2 cellular contexts compared by ENCODE assay signal in the genomic region with DNA sequence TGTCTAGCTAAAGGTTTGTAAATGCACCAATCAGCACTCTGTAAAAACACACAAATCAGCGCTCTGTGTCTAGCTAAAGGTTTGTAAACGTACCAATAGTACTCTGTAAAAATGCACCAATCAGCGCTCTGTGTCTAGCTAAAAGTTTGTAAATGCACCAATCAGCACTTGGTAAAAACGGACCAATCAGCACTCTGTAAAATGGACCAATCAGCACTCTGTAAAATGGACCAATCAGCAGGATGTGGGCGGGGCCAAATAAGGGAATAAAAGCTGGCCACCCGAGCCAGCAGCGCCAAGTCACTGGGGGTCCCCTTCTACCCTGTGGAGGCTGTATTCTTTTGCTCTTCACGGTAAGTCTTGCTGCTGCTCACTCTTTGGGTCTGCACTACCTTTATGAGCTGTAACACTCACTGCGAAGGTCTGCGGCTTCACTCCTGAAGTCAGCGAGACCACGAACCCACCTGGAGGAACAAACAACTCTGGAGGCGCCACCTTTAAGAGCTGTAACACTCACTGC.
TF ChIP-seq lines count a peak whose summit lies in the region.

No MANE protein-coding gene starts in this region.

TF ChIP-seq in A549, 52 proteins besides CTCF, POLR2A, EP300 and RAD21:
- peak; percentile 42 for TF ChIP-seq MAFK (IDR thresholded peaks at IDR 0.05; ENCODE audit: partially characterized antibody)

TF ChIP-seq in HepG2, 621 proteins besides CTCF, POLR2A, EP300 and RAD21:
- TF ChIP-seq NFYB (CRISPR knock-in tag; IDR thresholded peaks at IDR 0.05): 0 out of 2 replicates have a peak, but pooled peaks have one; percentile 15
